20 cellular contexts compared by ENCODE assay signal in genomic region chr15:48371550-48371949, GRCh38.
"Had no signal": no experiment of that assay in that cellular context is flagged by ENCODE, and none has a peak within 500 bp of the region (broad histone marks: within the 10 kb centered on the region; RNA-seq: fewer than 3 reads in every experiment).

No MANE protein-coding gene starts in this region.

- H3K36me3 Mint-ChIP-seq: mesothelial cell of epicardium, naive B cell had no signal

- H3K4me3 Mint-ChIP-seq: dendritic cell treated with granulocyte-macrophage colony-stimulating factor and Interleukin-4, amounts not matched to agents 40 ng/mL and 50 ng/mL, for 4 days; effector memory CD8-positive, alpha-beta T cell; endodermal cell; mesothelial cell of epicardium; naive B cell had no signal

- ATAC-seq: effector memory CD8-positive, alpha-beta T cell; esophagus mucosa; foreskin keratinocyte; gastroesophageal sphincter; heart left ventricle; left cardiac atrium; left lung; left ventricle myocardium superior; lower lobe of right lung; mucosa of descending colon had no signal

- DNase-seq: cortex of kidney; effector CD8-positive, alpha-beta T cell; effector memory CD8-positive, alpha-beta T cell; endodermal cell; erythroblast; esophagus squamous epithelium; foreskin keratinocyte; heart left ventricle; left cardiac atrium; left lung; left ventricle myocardium superior; lower lobe of right lung; mesenchymal stem cell; mucosa of descending colon; naive B cell had no signal

- H3K4me1 Mint-ChIP-seq: endodermal cell, naive B cell had no signal

- H3K9me3 Mint-ChIP-seq: effector memory CD8-positive, alpha-beta T cell had no signal

- H3K4me3 ChIP-seq: esophagus squamous epithelium, gastroesophageal sphincter, heart left ventricle, hepatocyte, left lung, lower lobe of right lung, mucosa of descending colon had no signal

- H3K27ac Mint-ChIP-seq: dendritic cell treated with granulocyte-macrophage colony-stimulating factor and Interleukin-4, amounts not matched to agents 40 ng/mL and 50 ng/mL, for 4 days; effector memory CD8-positive, alpha-beta T cell; endodermal cell; mesothelial cell of epicardium; naive B cell had no signal
